2 cellular contexts compared by ENCODE assay signal in the genomic region with DNA sequence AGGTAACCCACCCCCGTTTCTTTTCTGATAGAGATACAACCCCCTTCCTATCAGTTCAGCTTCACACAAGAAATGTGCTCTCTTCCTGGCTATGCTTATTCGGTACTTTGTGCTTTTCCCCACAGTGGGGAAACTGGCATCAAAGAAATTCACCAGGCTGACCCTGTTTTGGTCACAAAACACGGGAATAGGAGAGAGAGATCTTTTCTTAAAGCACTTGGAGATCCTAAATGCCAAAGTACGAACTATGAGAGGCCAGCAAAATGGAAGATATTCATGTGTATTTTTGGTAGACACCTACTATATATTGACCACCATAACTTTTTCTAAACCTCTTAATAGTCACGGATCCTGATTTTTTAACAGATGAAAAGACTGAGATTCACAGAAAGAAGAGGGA.
A peak's percentile ranks its signal among the peaks of the same experiment; 100 is the strongest.
TF ChIP-seq lines count a peak whose summit lies in the region.

No MANE protein-coding gene starts in this region.

TF ChIP-seq in HepG2, 621 proteins besides CTCF, POLR2A, EP300 and RAD21:
- TF ChIP-seq ZFP37 (CRISPR knock-in tag; IDR thresholded peaks at IDR 0.05; ENCODE audit: borderline replicate concordance): no peak
- no peak for TF ChIP-seq PHF8 (CRISPR knock-in tag; IDR thresholded peaks at IDR 0.05)
- no peak for TF ChIP-seq U2AF2 (IDR thresholded peaks at IDR 0.05; ENCODE audit: low read depth, low read length)
- no peak for TF ChIP-seq RELA (CRISPR knock-in tag; IDR thresholded peaks at IDR 0.05)
- TF ChIP-seq, protein P1, sequence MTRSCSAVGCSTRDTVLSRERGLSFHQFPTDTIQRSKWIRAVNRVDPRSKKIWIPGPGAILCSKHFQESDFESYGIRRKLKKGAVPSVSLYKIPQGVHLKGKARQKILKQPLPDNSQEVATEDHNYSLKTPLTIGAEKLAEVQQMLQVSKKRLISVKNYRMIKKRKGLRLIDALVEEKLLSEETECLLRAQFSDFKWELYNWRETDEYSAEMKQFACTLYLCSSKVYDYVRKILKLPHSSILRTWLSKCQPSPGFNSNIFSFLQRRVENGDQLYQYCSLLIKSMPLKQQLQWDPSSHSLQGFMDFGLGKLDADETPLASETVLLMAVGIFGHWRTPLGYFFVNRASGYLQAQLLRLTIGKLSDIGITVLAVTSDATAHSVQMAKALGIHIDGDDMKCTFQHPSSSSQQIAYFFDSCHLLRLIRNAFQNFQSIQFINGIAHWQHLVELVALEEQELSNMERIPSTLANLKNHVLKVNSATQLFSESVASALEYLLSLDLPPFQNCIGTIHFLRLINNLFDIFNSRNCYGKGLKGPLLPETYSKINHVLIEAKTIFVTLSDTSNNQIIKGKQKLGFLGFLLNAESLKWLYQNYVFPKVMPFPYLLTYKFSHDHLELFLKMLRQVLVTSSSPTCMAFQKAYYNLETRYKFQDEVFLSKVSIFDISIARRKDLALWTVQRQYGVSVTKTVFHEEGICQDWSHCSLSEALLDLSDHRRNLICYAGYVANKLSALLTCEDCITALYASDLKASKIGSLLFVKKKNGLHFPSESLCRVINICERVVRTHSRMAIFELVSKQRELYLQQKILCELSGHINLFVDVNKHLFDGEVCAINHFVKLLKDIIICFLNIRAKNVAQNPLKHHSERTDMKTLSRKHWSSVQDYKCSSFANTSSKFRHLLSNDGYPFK (CRISPR knock-in tag; IDR thresholded peaks at IDR 0.05; ENCODE audit: borderline replicate concordance): no peak
- no peak for TF ChIP-seq ARNTL (CRISPR knock-in tag; IDR thresholded peaks at IDR 0.05)
- TF ChIP-seq ZNF317 (CRISPR knock-in tag; IDR thresholded peaks at IDR 0.05): 0 out of 2 replicates have a peak, but pooled peaks have one; percentile 40

TF ChIP-seq in H1, 55 proteins besides CTCF, POLR2A, EP300 and RAD21:
- TF ChIP-seq TAF7 (optimal IDR thresholded peaks at IDR 0.05; ENCODE audit: borderline replicate concordance, low read depth, low read length) (no peak), PHF8 (conservative IDR thresholded peaks at IDR 0.05; ENCODE audit: low read depth, low read length) (no peak), SP1 (IDR thresholded peaks at IDR 0.05; ENCODE audit: low read depth, low read length) (no peak), RNF2 (IDR thresholded peaks at IDR 0.05; ENCODE audit: borderline replicate concordance, low read depth, low read length, missing control alignments, poor library complexity, severe bottlenecking) (no peak), GABPA (IDR thresholded peaks at IDR 0.05; ENCODE audit: borderline replicate concordance, insufficient read depth, low read length) (no peak), JUN (IDR thresholded peaks at IDR 0.05; ENCODE audit: low read depth, low read length) (no peak), HDAC6 (IDR thresholded peaks at IDR 0.05; ENCODE audit: low read depth, low read length) (no peak), MAFK (IDR thresholded peaks at IDR 0.05; ENCODE audit: low read depth, low read length) (no peak), TEAD4 (IDR thresholded peaks at IDR 0.05; ENCODE audit: low read depth, low read length) (no peak), SIX5 (IDR thresholded peaks at IDR 0.05; ENCODE audit: low read depth, low read length) (no peak), ASH2L (IDR thresholded peaks at IDR 0.05; ENCODE audit: low read length) (no peak), JUND (IDR thresholded peaks at IDR 0.05; ENCODE audit: low read length) (no peak)
- TF ChIP-seq, protein P2, sequence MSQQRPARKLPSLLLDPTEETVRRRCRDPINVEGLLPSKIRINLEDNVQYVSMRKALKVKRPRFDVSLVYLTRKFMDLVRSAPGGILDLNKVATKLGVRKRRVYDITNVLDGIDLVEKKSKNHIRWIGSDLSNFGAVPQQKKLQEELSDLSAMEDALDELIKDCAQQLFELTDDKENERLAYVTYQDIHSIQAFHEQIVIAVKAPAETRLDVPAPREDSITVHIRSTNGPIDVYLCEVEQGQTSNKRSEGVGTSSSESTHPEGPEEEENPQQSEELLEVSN (IDR thresholded peaks at IDR 0.05): no peak
